8 cellular contexts compared by ENCODE assay signal in genomic region chr4:82889287-82889686, GRCh38. TPM values are rescaled to one million over a fixed set of nuclear protein-coding genes. Genes with fewer than 3 reads are reported as not detected.
DNase-seq lines count a peak whose midpoint lies in the region; ATAC-seq and TF ChIP-seq lines count a peak whose summit lies in the region.

No MANE protein-coding gene starts in this region.

- H3K27me3 ChIP-seq in suprapubic skin = no peaks in the 10 kb centered on the region

- H3K4me1 Mint-ChIP-seq in activated T-cell treated with anti-CD3 and anti-CD28 coated beads, Interleukin-2, amount 50 U/mL, for 72 hours (ENCODE audit: low read depth) = peaks cover 66% of the 10 kb centered on the region
- H3K4me1 Mint-ChIP-seq in activated T-helper 17 cell treated with anti-CD3 and anti-CD28 coated beads, Interleukin-2, amount 50 U/mL, for 72 hours = peaks cover 19% of the 10 kb centered on the region

- no peak for DNase-seq in activated T-cell treated with anti-CD3 and anti-CD28 coated beads, Interleukin-2, amount 50 U/mL, for 72 hours
- DNase-seq in activated T-cell treated with anti-CD3 and anti-CD28 coated beads for 4 hours (no peak), suprapubic skin (ENCODE audit: low spot score in 2 of 2) (no peak), epidermal melanocyte (ENCODE audit: insufficient read length, low spot score) (no peak), SIG-M5 (lab: John Stamatoyannopoulos, UW) (no peak)

- H3K9me3 ChIP-seq in iPS-18c (ENCODE audit: control insufficient read depth, insufficient read depth, low read length) (peaks cover 2% of the 10 kb centered on the region), suprapubic skin (no peaks in the 10 kb centered on the region)

- peak overlapping the region; percentile 92 for H3K27ac Mint-ChIP-seq in activated T-cell treated with anti-CD3 and anti-CD28 coated beads, Interleukin-2, amount 50 U/mL, for 72 hours
- peak overlapping the region; percentile 94 for H3K27ac Mint-ChIP-seq in activated T-helper 17 cell treated with anti-CD3 and anti-CD28 coated beads, Interleukin-2, amount 50 U/mL, for 72 hours

- H3K4me3 Mint-ChIP-seq in activated T-cell treated with anti-CD3 and anti-CD28 coated beads, Interleukin-2, amount 50 U/mL, for 72 hours = peak overlapping the region; percentile 89 to 93
- peak overlapping the region; percentile 95 for H3K4me3 Mint-ChIP-seq in activated T-helper 17 cell treated with anti-CD3 and anti-CD28 coated beads, Interleukin-2, amount 50 U/mL, for 72 hours

- TF ChIP-seq CTCF in suprapubic skin (IDR thresholded peaks at IDR 0.05) = no peak

- 71% methylated on average over 6 of the region's 6 CpGs for WGBS in suprapubic skin

- no peak for TF ChIP-seq POLR2A in suprapubic skin (IDR thresholded peaks at IDR 0.05)

- no peaks in the 10 kb centered on the region for H3K9me3 Mint-ChIP-seq in activated T-cell treated with anti-CD3 and anti-CD28 coated beads, Interleukin-2, amount 50 U/mL, for 72 hours
- no peaks in the 10 kb centered on the region for H3K9me3 Mint-ChIP-seq in activated T-helper 17 cell treated with anti-CD3 and anti-CD28 coated beads, Interleukin-2, amount 50 U/mL, for 72 hours

- H3K4me1 ChIP-seq in suprapubic skin = peaks cover 49% of the 10 kb centered on the region

- no peak for ATAC-seq in activated T-cell treated with anti-CD3 and anti-CD28 coated beads, Interleukin-2, amount 50 U/mL, for 72 hours (replicated peaks in 1 of 2)
- no peak for ATAC-seq in activated T-helper 17 cell treated with anti-CD3 and anti-CD28 coated beads, Interleukin-2, amount 50 U/mL, for 72 hours (replicated peaks)
- ATAC-seq in HG02970 (IDR thresholded peaks at IDR 0.05; ENCODE audit: low FRiP score, unreplicated experiment) = no peak

- H3K27ac ChIP-seq in suprapubic skin = no peak overlapping the region

- H3K27me3 Mint-ChIP-seq in activated T-cell treated with anti-CD3 and anti-CD28 coated beads, Interleukin-2, amount 50 U/mL, for 72 hours (ENCODE audit: low read depth) = no peaks in the 10 kb centered on the region
- no peaks in the 10 kb centered on the region for H3K27me3 Mint-ChIP-seq in activated T-helper 17 cell treated with anti-CD3 and anti-CD28 coated beads, Interleukin-2, amount 50 U/mL, for 72 hours

- peaks cover 10% of the 10 kb centered on the region for H3K36me3 ChIP-seq in suprapubic skin

- H3K36me3 Mint-ChIP-seq in activated T-cell treated with anti-CD3 and anti-CD28 coated beads, Interleukin-2, amount 50 U/mL, for 72 hours (ENCODE audit: insufficient read depth in 2 of 2) = peaks cover 2 to 5% of the 10 kb centered on the region in 2 donors
- peaks cover 42% of the 10 kb centered on the region for H3K36me3 Mint-ChIP-seq in activated T-helper 17 cell treated with anti-CD3 and anti-CD28 coated beads, Interleukin-2, amount 50 U/mL, for 72 hours (ENCODE audit: low read depth)

- H3K4me3 ChIP-seq in iPS-18c (ENCODE audit: insufficient read depth, low read depth, low read length) = peak overlapping the region; percentile 10; the same call in 1 of the 2 replicates
- H3K4me3 ChIP-seq in suprapubic skin = peak overlapping the region; percentile 90

- TF ChIP-seq EP300 in suprapubic skin (IDR thresholded peaks at IDR 0.05) = no peak

RNA-seq across cellular contexts. Expression of gene SEC31A, which starts 1.7 kb away (rescaled TPM):
- 100 to 1,000 TPM; 103 to 106 TPM for total RNA-seq in activated T-cell treated with anti-CD3 and anti-CD28 coated beads, Interleukin-2, amount 50 U/mL, for 72 hours
- total RNA-seq in activated T-helper 17 cell treated with anti-CD3 and anti-CD28 coated beads, Interleukin-2, amount 50 U/mL, for 72 hours = 100 to 1,000 TPM in 1 of 2 donors, 10 to 100 TPM in 1; 82.6 to 124 TPM
- 100 to 1,000 TPM; 133 to 299 (median 161) TPM for total RNA-seq in suprapubic skin

RNA-seq across cellular contexts. Expression of gene THAP9, which starts 11.2 kb away (rescaled TPM):
- 1 to 10 TPM; 4.4 to 4.6 TPM for total RNA-seq in activated T-cell treated with anti-CD3 and anti-CD28 coated beads, Interleukin-2, amount 50 U/mL, for 72 hours
- total RNA-seq in activated T-helper 17 cell treated with anti-CD3 and anti-CD28 coated beads, Interleukin-2, amount 50 U/mL, for 72 hours = 1 to 10 TPM; 1.5 to 1.9 TPM
- total RNA-seq in suprapubic skin = 1 to 10 TPM; 2.0 to 3.1 (median 2.6) TPM
